Comparison of ENCODE assay signal across 1 cellular context in the genomic region with DNA sequence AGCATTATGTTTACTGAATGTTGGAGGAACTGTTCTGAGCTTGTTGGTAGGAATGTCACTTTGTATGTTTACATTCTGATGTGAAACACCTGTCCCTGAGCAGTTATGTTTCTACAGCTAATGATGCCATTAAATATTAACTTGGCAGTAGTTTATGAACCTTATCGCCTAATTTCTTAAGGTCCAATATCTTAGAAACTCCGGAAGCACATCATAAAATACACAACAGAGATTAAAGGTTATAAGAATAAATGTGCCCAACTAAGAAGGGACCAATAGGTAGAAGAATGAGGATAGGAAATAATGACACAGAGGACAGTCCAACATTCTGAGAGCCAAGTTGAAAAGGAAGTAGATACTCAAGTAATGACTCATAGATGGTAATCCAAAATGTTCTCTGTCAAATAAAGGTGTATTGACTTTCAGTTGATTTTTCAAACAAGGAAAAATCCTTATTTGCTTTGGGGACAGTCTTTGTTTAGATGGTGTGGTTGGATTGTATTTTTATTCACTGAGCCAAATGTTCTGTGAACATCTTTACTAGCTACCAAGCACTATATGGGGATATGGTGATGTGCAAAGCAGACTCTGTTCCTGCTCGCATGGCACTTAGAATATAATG.
TF ChIP-seq lines count a peak whose summit lies in the region.

No MANE protein-coding gene starts in this region.

TF ChIP-seq in GM12878, 131 proteins besides CTCF, POLR2A, EP300 and RAD21 (continued from another document and continues in another):
- TF ChIP-seq KLF5 (IDR thresholded peaks at IDR 0.05; ENCODE audit: partially characterized antibody): no peak
- TF ChIP-seq ESRRA (IDR thresholded peaks at IDR 0.05; ENCODE audit: low read length): no peak
- TF ChIP-seq, protein P1, sequence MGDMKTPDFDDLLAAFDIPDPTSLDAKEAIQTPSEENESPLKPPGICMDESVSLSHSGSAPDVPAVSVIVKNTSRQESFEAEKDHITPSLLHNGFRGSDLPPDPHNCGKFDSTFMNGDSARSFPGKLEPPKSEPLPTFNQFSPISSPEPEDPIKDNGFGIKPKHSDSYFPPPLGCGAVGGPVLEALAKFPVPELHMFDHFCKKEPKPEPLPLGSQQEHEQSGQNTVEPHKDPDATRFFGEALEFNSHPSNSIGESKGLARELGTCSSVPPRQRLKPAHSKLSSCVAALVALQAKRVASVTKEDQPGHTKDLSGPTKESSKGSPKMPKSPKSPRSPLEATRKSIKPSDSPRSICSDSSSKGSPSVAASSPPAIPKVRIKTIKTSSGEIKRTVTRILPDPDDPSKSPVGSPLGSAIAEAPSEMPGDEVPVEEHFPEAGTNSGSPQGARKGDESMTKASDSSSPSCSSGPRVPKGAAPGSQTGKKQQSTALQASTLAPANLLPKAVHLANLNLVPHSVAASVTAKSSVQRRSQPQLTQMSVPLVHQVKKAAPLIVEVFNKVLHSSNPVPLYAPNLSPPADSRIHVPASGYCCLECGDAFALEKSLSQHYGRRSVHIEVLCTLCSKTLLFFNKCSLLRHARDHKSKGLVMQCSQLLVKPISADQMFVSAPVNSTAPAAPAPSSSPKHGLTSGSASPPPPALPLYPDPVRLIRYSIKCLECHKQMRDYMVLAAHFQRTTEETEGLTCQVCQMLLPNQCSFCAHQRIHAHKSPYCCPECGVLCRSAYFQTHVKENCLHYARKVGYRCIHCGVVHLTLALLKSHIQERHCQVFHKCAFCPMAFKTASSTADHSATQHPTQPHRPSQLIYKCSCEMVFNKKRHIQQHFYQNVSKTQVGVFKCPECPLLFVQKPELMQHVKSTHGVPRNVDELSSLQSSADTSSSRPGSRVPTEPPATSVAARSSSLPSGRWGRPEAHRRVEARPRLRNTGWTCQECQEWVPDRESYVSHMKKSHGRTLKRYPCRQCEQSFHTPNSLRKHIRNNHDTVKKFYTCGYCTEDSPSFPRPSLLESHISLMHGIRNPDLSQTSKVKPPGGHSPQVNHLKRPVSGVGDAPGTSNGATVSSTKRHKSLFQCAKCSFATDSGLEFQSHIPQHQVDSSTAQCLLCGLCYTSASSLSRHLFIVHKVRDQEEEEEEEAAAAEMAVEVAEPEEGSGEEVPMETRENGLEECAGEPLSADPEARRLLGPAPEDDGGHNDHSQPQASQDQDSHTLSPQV (IDR thresholded peaks at IDR 0.05): no peak
- TF ChIP-seq, protein P2, sequence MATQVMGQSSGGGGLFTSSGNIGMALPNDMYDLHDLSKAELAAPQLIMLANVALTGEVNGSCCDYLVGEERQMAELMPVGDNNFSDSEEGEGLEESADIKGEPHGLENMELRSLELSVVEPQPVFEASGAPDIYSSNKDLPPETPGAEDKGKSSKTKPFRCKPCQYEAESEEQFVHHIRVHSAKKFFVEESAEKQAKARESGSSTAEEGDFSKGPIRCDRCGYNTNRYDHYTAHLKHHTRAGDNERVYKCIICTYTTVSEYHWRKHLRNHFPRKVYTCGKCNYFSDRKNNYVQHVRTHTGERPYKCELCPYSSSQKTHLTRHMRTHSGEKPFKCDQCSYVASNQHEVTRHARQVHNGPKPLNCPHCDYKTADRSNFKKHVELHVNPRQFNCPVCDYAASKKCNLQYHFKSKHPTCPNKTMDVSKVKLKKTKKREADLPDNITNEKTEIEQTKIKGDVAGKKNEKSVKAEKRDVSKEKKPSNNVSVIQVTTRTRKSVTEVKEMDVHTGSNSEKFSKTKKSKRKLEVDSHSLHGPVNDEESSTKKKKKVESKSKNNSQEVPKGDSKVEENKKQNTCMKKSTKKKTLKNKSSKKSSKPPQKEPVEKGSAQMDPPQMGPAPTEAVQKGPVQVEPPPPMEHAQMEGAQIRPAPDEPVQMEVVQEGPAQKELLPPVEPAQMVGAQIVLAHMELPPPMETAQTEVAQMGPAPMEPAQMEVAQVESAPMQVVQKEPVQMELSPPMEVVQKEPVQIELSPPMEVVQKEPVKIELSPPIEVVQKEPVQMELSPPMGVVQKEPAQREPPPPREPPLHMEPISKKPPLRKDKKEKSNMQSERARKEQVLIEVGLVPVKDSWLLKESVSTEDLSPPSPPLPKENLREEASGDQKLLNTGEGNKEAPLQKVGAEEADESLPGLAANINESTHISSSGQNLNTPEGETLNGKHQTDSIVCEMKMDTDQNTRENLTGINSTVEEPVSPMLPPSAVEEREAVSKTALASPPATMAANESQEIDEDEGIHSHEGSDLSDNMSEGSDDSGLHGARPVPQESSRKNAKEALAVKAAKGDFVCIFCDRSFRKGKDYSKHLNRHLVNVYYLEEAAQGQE (IDR thresholded peaks at IDR 0.05; ENCODE audit: low read depth, low read length): no peak
- no peak for TF ChIP-seq RCOR1 (conservative IDR thresholded peaks at IDR 0.05; ENCODE audit: low read depth, low read length)
- TF ChIP-seq TAF1 (IDR thresholded peaks at IDR 0.05; ENCODE audit: borderline replicate concordance, low read depth, low read length): no peak
- TF ChIP-seq CBFB (IDR thresholded peaks at IDR 0.05; ENCODE audit: low read depth): no peak
- TF ChIP-seq, protein P3, sequence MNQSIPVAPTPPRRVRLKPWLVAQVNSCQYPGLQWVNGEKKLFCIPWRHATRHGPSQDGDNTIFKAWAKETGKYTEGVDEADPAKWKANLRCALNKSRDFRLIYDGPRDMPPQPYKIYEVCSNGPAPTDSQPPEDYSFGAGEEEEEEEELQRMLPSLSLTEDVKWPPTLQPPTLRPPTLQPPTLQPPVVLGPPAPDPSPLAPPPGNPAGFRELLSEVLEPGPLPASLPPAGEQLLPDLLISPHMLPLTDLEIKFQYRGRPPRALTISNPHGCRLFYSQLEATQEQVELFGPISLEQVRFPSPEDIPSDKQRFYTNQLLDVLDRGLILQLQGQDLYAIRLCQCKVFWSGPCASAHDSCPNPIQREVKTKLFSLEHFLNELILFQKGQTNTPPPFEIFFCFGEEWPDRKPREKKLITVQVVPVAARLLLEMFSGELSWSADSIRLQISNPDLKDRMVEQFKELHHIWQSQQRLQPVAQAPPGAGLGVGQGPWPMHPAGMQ (IDR thresholded peaks at IDR 0.05; ENCODE audit: borderline replicate concordance): no peak
- no peak for TF ChIP-seq ZSCAN29 (IDR thresholded peaks at IDR 0.05)
- no peak for TF ChIP-seq SMAD5 (IDR thresholded peaks at IDR 0.05; ENCODE audit: low read depth)
- no peak for TF ChIP-seq NRF1 (conservative IDR thresholded peaks at IDR 0.05; ENCODE audit: low read depth, low read length)
- no peak for TF ChIP-seq NR2C2 (IDR thresholded peaks at IDR 0.05; ENCODE audit: borderline replicate concordance, control insufficient read depth, insufficient read length, low read depth)
- TF ChIP-seq, protein P4, sequence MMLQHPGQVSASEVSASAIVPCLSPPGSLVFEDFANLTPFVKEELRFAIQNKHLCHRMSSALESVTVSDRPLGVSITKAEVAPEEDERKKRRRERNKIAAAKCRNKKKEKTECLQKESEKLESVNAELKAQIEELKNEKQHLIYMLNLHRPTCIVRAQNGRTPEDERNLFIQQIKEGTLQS (IDR thresholded peaks at IDR 0.05; ENCODE audit: borderline replicate concordance, extremely low read depth, low read depth, low read length): no peak
- no peak for TF ChIP-seq SIX5 (IDR thresholded peaks at IDR 0.05; ENCODE audit: low read depth, low read length, severe bottlenecking)
- peak; percentile 61 for TF ChIP-seq NR2F1 (conservative IDR thresholded peaks at IDR 0.05)
- peak; percentile 74; the same call in 1 of the 2 replicates for TF ChIP-seq DPF2 (IDR thresholded peaks at IDR 0.05)
- no peak for TF ChIP-seq PML (IDR thresholded peaks at IDR 0.05; ENCODE audit: low read length)
- TF ChIP-seq, protein P5, sequence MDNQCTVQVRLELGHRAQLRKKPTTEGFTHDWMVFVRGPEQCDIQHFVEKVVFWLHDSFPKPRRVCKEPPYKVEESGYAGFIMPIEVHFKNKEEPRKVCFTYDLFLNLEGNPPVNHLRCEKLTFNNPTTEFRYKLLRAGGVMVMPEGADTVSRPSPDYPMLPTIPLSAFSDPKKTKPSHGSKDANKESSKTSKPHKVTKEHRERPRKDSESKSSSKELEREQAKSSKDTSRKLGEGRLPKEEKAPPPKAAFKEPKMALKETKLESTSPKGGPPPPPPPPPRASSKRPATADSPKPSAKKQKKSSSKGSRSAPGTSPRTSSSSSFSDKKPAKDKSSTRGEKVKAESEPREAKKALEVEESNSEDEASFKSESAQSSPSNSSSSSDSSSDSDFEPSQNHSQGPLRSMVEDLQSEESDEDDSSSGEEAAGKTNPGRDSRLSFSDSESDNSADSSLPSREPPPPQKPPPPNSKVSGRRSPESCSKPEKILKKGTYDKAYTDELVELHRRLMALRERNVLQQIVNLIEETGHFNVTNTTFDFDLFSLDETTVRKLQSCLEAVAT (IDR thresholded peaks at IDR 0.05): no peak
- TF ChIP-seq NBN (IDR thresholded peaks at IDR 0.05): peak; percentile 19; the same call in 1 of the 2 replicates
- TF ChIP-seq MEF2B (IDR thresholded peaks at IDR 0.05; ENCODE audit: partially characterized antibody, poor library complexity, severe bottlenecking): no peak
- no peak for TF ChIP-seq BACH1 (IDR thresholded peaks at IDR 0.05; ENCODE audit: borderline replicate concordance)
- no peak for TF ChIP-seq SMAD1 (IDR thresholded peaks at IDR 0.05; ENCODE audit: low read depth, partially characterized antibody)
- TF ChIP-seq, protein P6, sequence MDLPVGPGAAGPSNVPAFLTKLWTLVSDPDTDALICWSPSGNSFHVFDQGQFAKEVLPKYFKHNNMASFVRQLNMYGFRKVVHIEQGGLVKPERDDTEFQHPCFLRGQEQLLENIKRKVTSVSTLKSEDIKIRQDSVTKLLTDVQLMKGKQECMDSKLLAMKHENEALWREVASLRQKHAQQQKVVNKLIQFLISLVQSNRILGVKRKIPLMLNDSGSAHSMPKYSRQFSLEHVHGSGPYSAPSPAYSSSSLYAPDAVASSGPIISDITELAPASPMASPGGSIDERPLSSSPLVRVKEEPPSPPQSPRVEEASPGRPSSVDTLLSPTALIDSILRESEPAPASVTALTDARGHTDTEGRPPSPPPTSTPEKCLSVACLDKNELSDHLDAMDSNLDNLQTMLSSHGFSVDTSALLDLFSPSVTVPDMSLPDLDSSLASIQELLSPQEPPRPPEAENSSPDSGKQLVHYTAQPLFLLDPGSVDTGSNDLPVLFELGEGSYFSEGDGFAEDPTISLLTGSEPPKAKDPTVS (IDR thresholded peaks at IDR 0.05; ENCODE audit: low read depth, low read length): no peak
- TF ChIP-seq ZZZ3 (IDR thresholded peaks at IDR 0.05; ENCODE audit: control insufficient read depth, insufficient read length, low read depth): no peak
- 0 out of 2 replicates have a peak, but pooled peaks have one; percentile 30 for TF ChIP-seq RB1 (IDR thresholded peaks at IDR 0.05; ENCODE audit: borderline replicate concordance)
- TF ChIP-seq RBBP5 (conservative IDR thresholded peaks at IDR 0.05): no peak
- TF ChIP-seq RAD51 (IDR thresholded peaks at IDR 0.05): no peak
- no peak for TF ChIP-seq KAT2A (conservative IDR thresholded peaks at IDR 0.05; ENCODE audit: control insufficient read depth, low read depth, low read length)
- no peak for TF ChIP-seq RELA (IDR thresholded peaks at IDR 0.05; ENCODE audit: borderline replicate concordance, partially characterized antibody)
- TF ChIP-seq CHD1 (IDR thresholded peaks at IDR 0.05; ENCODE audit: low read depth, low read length): no peak
- no peak for TF ChIP-seq CHD4 (IDR thresholded peaks at IDR 0.05)
- no peak for TF ChIP-seq NFYA (IDR thresholded peaks at IDR 0.05; ENCODE audit: borderline replicate concordance, low read depth, low read length)
- peak; percentile 45; the same call in 1 of the 2 replicates for TF ChIP-seq NFIC (IDR thresholded peaks at IDR 0.05; ENCODE audit: low read depth, low read length)
- TF ChIP-seq JUNB (IDR thresholded peaks at IDR 0.05): peak; percentile 77
- TF ChIP-seq SUPT20H (IDR thresholded peaks at IDR 0.05; ENCODE audit: borderline replicate concordance, control insufficient read depth, low read depth, low read length): no peak
- TF ChIP-seq KDM1A (IDR thresholded peaks at IDR 0.05; ENCODE audit: borderline replicate concordance): no peak
- no peak for TF ChIP-seq SIN3A (IDR thresholded peaks at IDR 0.05; ENCODE audit: low read depth, low read length)
- TF ChIP-seq, protein P7, sequence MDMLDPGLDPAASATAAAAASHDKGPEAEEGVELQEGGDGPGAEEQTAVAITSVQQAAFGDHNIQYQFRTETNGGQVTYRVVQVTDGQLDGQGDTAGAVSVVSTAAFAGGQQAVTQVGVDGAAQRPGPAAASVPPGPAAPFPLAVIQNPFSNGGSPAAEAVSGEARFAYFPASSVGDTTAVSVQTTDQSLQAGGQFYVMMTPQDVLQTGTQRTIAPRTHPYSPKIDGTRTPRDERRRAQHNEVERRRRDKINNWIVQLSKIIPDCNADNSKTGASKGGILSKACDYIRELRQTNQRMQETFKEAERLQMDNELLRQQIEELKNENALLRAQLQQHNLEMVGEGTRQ (IDR thresholded peaks at IDR 0.05; ENCODE audit: borderline replicate concordance, low read depth, low read length): no peak
- TF ChIP-seq LARP7 (IDR thresholded peaks at IDR 0.05): no peak
- TF ChIP-seq POLR2AphosphoS5 (IDR thresholded peaks at IDR 0.05; ENCODE audit: low read length): no peak
- no peak for TF ChIP-seq SUZ12 (IDR thresholded peaks at IDR 0.05; ENCODE audit: unreplicated experiment)
- no peak for TF ChIP-seq HDAC2 (IDR thresholded peaks at IDR 0.05)
- TF ChIP-seq, protein P8, sequence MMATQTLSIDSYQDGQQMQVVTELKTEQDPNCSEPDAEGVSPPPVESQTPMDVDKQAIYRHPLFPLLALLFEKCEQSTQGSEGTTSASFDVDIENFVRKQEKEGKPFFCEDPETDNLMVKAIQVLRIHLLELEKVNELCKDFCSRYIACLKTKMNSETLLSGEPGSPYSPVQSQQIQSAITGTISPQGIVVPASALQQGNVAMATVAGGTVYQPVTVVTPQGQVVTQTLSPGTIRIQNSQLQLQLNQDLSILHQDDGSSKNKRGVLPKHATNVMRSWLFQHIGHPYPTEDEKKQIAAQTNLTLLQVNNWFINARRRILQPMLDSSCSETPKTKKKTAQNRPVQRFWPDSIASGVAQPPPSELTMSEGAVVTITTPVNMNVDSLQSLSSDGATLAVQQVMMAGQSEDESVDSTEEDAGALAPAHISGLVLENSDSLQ (IDR thresholded peaks at IDR 0.05): peak; percentile 69
- TF ChIP-seq ETV6 (conservative IDR thresholded peaks at IDR 0.05 in 1 of 2, IDR thresholded peaks at IDR 0.05 in 1 of 2; ENCODE audit: borderline replicate concordance in 1 of 2, low read depth in 1 of 2): peak in 1 of 2 experiments; percentile 80; a peak in 1 of 4 replicates
- TF ChIP-seq SP1 (IDR thresholded peaks at IDR 0.05; ENCODE audit: low read depth, low read length): no peak
- TF ChIP-seq PAX8 (IDR thresholded peaks at IDR 0.05): no peak
- TF ChIP-seq SPI1 (IDR thresholded peaks at IDR 0.05; ENCODE audit: borderline replicate concordance, insufficient read depth, low read depth, low read length): no peak
- no peak for TF ChIP-seq BCL11A (IDR thresholded peaks at IDR 0.05; ENCODE audit: low read depth, low read length)
- TF ChIP-seq MYC (IDR thresholded peaks at IDR 0.05; ENCODE audit: insufficient read depth, insufficient read length, insufficient replicate concordance, low read length, severe bottlenecking): no peak
- no peak for TF ChIP-seq GABPA (IDR thresholded peaks at IDR 0.05; ENCODE audit: low read depth)
- TF ChIP-seq, protein P9, sequence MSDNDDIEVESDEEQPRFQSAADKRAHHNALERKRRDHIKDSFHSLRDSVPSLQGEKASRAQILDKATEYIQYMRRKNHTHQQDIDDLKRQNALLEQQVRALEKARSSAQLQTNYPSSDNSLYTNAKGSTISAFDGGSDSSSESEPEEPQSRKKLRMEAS (IDR thresholded peaks at IDR 0.05; ENCODE audit: low read depth, low read length): no peak
- no peak for TF ChIP-seq GATAD2B (conservative IDR thresholded peaks at IDR 0.05; ENCODE audit: low read depth)
- TF ChIP-seq WRNIP1 (IDR thresholded peaks at IDR 0.05; ENCODE audit: borderline replicate concordance, low read depth, low read length): no peak
- TF ChIP-seq BRCA1 (IDR thresholded peaks at IDR 0.05; ENCODE audit: low read depth, low read length): no peak
- no peak for TF ChIP-seq CBX3 (IDR thresholded peaks at IDR 0.05; ENCODE audit: borderline replicate concordance, low read depth)
